Comparison of ENCODE assay signal across 1 cellular context in the genomic region with DNA sequence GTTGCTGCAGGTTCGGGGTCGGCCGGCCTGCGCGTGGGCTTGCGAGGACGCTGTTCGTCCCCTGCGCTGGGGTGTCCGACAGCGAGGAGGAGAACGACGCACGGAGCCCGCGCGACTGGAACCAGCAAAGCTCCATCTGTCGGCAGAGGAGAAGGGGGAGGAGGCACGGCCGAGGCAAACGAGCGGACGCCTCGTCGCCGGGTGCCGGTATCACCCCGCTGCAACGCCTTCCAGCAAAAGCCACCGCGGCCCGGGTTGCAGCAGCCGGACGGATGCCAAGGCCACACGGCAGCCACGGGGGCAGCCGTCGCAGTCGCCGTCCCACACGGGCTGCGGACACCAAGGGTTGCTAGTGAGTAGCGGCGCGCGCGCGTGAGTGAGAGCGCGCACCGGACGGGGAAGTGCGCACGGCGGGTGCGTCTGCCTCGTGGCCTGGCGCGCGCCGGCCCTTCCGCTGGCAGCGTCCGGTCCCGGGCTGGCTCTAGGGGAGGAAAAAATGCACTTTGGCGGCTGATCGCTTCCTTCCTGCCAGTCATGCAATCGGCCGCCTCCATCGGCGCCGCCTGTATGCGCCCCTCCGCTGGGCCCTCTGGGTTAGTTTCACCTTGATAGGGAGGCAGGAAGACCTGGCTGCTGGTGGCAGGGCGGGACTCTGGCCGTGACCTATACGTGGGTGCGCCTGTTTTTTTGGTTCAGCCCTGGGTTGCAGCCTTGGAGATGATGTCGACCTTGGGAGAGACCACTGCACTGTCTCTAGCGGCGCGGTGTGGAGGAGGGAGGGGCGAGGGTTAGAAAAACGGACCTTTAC.
TF ChIP-seq lines count a peak whose summit lies in the region.

No MANE protein-coding gene starts in this region.

TF ChIP-seq in HEK293, 187 proteins besides CTCF, POLR2A, EP300 and RAD21 (continued from another document and continues in another):
- TF ChIP-seq, protein P1, sequence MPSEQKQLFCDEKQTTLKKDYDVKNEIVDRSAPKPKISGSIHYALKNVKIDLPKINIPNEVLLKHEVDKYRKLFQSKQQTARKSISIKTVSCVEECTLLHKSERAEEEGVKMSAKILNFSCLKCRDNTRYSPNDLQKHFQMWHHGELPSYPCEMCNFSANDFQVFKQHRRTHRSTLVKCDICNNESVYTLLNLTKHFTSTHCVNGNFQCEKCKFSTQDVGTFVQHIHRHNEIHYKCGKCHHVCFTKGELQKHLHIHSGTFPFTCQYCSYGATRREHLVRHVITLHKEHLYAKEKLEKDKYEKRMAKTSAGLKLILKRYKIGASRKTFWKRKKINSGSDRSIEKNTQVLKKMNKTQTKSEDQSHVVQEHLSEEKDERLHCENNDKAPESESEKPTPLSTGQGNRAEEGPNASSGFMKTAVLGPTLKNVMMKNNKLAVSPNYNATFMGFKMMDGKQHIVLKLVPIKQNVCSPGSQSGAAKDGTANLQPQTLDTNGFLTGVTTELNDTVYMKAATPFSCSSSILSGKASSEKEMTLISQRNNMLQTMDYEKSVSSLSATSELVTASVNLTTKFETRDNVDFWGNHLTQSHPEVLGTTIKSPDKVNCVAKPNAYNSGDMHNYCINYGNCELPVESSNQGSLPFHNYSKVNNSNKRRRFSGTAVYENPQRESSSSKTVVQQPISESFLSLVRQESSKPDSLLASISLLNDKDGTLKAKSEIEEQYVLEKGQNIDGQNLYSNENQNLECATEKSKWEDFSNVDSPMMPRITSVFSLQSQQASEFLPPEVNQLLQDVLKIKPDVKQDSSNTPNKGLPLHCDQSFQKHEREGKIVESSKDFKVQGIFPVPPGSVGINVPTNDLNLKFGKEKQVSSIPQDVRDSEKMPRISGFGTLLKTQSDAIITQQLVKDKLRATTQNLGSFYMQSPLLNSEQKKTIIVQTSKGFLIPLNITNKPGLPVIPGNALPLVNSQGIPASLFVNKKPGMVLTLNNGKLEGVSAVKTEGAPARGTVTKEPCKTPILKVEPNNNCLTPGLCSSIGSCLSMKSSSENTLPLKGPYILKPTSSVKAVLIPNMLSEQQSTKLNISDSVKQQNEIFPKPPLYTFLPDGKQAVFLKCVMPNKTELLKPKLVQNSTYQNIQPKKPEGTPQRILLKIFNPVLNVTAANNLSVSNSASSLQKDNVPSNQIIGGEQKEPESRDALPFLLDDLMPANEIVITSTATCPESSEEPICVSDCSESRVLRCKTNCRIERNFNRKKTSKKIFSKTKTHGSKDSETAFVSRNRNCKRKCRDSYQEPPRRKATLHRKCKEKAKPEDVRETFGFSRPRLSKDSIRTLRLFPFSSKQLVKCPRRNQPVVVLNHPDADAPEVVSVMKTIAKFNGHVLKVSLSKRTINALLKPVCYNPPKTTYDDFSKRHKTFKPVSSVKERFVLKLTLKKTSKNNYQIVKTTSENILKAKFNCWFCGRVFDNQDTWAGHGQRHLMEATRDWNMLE (tag by site-specific recombination; conservative IDR thresholded peaks at IDR 0.05; ENCODE audit: low read depth): no peak
- TF ChIP-seq ZNF707 (tag by site-specific recombination; IDR thresholded peaks at IDR 0.05) (no peak), ZNF624 (tag by site-specific recombination; IDR thresholded peaks at IDR 0.05) (no peak), SETDB1 (IDR thresholded peaks at IDR 0.05; ENCODE audit: insufficient read length, low read length) (no peak), ZNF366 (tag by site-specific recombination; conservative IDR thresholded peaks at IDR 0.05) (peak; percentile 6; the same call in 1 of the 2 replicates), HOXA7 (CRISPR knock-in tag; IDR thresholded peaks at IDR 0.05; ENCODE audit: borderline replicate concordance) (no peak), SCRT2 (tag by site-specific recombination; IDR thresholded peaks at IDR 0.05) (no peak), GLI4 (tag by site-specific recombination; IDR thresholded peaks at IDR 0.05) (peak; percentile 91), ZSCAN23 (tag by site-specific recombination; IDR thresholded peaks at IDR 0.05) (0 out of 2 replicates have a peak, but pooled peaks have one; percentile 11), GLIS1 (tag by site-specific recombination; IDR thresholded peaks at IDR 0.05) (peak; percentile 37; the same call in 1 of the 2 replicates), ZNF266 (tag by site-specific recombination; IDR thresholded peaks at IDR 0.05; ENCODE audit: low read depth) (0 out of 2 replicates have a peak, but pooled peaks have one; percentile 32), ZNF24 (tag by site-specific recombination; IDR thresholded peaks at IDR 0.05) (no peak), ZNF214 (tag by site-specific recombination; IDR thresholded peaks at IDR 0.05; ENCODE audit: borderline replicate concordance) (no peak), ZNF670 (tag by site-specific recombination; IDR thresholded peaks at IDR 0.05; ENCODE audit: low read depth) (no peak), ZNF510 (tag by site-specific recombination; IDR thresholded peaks at IDR 0.05; ENCODE audit: insufficient replicate concordance) (no peak), SP2 (tag by site-specific recombination; IDR thresholded peaks at IDR 0.05) (peak; percentile 74), ZNF776 (tag by site-specific recombination; IDR thresholded peaks at IDR 0.05; ENCODE audit: borderline replicate concordance) (no peak), ZNF521 (tag by site-specific recombination; IDR thresholded peaks at IDR 0.05) (no peak), PRDM4 (tag by site-specific recombination; IDR thresholded peaks at IDR 0.05) (0 out of 2 replicates have a peak, but pooled peaks have one; percentile 3), ZNF335 (tag by site-specific recombination; conservative IDR thresholded peaks at IDR 0.05) (peak; percentile 72), ZIC2 (tag by site-specific recombination; IDR thresholded peaks at IDR 0.05) (no peak; the same call in 1 of the 2 replicates), SP7 (tag by site-specific recombination; IDR thresholded peaks at IDR 0.05) (peak; percentile 89), ZNF654 (tag by site-specific recombination; IDR thresholded peaks at IDR 0.05; ENCODE audit: low read depth) (no peak), ZNF404 (tag by site-specific recombination; IDR thresholded peaks at IDR 0.05) (no peak), ZFP41 (tag by site-specific recombination; IDR thresholded peaks at IDR 0.05; ENCODE audit: borderline replicate concordance) (no peak), OVOL3 (tag by site-specific recombination; IDR thresholded peaks at IDR 0.05) (no peak; the same call in 1 of the 2 replicates), ZNF391 (tag by site-specific recombination; IDR thresholded peaks at IDR 0.05; ENCODE audit: borderline replicate concordance, low read depth) (0 out of 2 replicates have a peak, but pooled peaks have one; percentile 36), ZNF704 (tag by site-specific recombination; IDR thresholded peaks at IDR 0.05) (0 out of 2 replicates have a peak, but pooled peaks have one; percentile 6), ZSCAN30 (tag by site-specific recombination; IDR thresholded peaks at IDR 0.05) (peak; percentile 43), ZNF488 (tag by site-specific recombination; IDR thresholded peaks at IDR 0.05) (no peak), ZBTB1 (tag by site-specific recombination; IDR thresholded peaks at IDR 0.05) (no peak), TCF7L2 (IDR thresholded peaks at IDR 0.05; ENCODE audit: borderline replicate concordance, low read depth, low read length) (no peak), ZNF48 (tag by site-specific recombination; IDR thresholded peaks at IDR 0.05) (no peak), ZNF830 (tag by site-specific recombination; IDR thresholded peaks at IDR 0.05; ENCODE audit: low read depth) (no peak), ZNF664 (tag by site-specific recombination; IDR thresholded peaks at IDR 0.05) (no peak), ZNF140 (tag by site-specific recombination; IDR thresholded peaks at IDR 0.05) (no peak), ZNF133 (tag by site-specific recombination; IDR thresholded peaks at IDR 0.05) (peak; percentile 41; the same call in 1 of the 2 replicates), ZNF211 (tag by site-specific recombination; IDR thresholded peaks at IDR 0.05; ENCODE audit: low read depth) (no peak), EGR2 (tag by site-specific recombination; IDR thresholded peaks at IDR 0.05; ENCODE audit: low read depth) (peak; percentile 26; the same call in 1 of the 2 replicates), ZNF555 (tag by site-specific recombination; conservative IDR thresholded peaks at IDR 0.05) (no peak), ZNF560 (tag by site-specific recombination; IDR thresholded peaks at IDR 0.05; ENCODE audit: borderline replicate concordance) (no peak), ZNF184 (tag by site-specific recombination; IDR thresholded peaks at IDR 0.05) (no peak), ZNF837 (tag by site-specific recombination; IDR thresholded peaks at IDR 0.05) (peak; percentile 91; the same call in 1 of the 2 replicates), ZNF792 (tag by site-specific recombination; IDR thresholded peaks at IDR 0.05) (peak; percentile 89), ZNF426 (tag by site-specific recombination; IDR thresholded peaks at IDR 0.05) (no peak), ZNF548 (tag by site-specific recombination; IDR thresholded peaks at IDR 0.05) (no peak; the same call in 1 of the 2 replicates), KLF8 (tag by site-specific recombination; IDR thresholded peaks at IDR 0.05) (0 out of 2 replicates have a peak, but pooled peaks have one; percentile 20), ZNF362 (tag by site-specific recombination; IDR thresholded peaks at IDR 0.05) (peak; percentile 64; the same call in 1 of the 2 replicates), ZNF10 (tag by site-specific recombination; IDR thresholded peaks at IDR 0.05) (peak; percentile 78; the same call in 1 of the 2 replicates), ZFP3 (tag by site-specific recombination; IDR thresholded peaks at IDR 0.05; ENCODE audit: low read depth) (no peak)
- TF ChIP-seq, protein P2, sequence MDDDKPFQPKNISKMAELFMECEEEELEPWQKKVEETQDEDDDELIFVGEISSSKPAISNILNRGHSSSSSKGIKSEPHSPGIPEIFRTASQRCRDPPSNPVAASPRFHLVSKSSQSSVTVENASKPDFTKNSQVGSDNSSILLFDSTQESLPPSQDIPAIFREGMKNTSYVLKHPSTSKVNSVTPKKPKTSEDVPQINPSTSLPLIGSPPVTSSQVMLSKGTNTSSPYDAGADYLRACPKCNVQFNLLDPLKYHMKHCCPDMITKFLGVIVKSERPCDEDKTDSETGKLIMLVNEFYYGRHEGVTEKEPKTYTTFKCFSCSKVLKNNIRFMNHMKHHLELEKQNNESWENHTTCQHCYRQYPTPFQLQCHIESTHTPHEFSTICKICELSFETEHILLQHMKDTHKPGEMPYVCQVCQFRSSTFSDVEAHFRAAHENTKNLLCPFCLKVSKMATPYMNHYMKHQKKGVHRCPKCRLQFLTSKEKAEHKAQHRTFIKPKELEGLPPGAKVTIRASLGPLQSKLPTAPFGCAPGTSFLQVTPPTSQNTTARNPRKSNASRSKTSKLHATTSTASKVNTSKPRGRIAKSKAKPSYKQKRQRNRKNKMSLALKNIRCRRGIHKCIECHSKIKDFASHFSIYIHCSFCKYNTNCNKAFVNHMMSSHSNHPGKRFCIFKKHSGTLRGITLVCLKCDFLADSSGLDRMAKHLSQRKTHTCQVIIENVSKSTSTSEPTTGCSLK (tag by site-specific recombination; IDR thresholded peaks at IDR 0.05): no peak
- TF ChIP-seq, protein P3, sequence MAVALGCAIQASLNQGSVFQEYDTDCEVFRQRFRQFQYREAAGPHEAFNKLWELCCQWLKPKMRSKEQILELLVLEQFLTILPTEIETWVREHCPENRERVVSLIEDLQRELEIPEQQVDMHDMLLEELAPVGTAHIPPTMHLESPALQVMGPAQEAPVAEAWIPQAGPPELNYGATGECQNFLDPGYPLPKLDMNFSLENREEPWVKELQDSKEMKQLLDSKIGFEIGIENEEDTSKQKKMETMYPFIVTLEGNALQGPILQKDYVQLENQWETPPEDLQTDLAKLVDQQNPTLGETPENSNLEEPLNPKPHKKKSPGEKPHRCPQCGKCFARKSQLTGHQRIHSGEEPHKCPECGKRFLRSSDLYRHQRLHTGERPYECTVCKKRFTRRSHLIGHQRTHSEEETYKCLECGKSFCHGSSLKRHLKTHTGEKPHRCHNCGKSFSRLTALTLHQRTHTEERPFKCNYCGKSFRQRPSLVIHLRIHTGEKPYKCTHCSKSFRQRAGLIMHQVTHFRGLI (tag by site-specific recombination; IDR thresholded peaks at IDR 0.05): no peak
